In the genomic region with DNA sequence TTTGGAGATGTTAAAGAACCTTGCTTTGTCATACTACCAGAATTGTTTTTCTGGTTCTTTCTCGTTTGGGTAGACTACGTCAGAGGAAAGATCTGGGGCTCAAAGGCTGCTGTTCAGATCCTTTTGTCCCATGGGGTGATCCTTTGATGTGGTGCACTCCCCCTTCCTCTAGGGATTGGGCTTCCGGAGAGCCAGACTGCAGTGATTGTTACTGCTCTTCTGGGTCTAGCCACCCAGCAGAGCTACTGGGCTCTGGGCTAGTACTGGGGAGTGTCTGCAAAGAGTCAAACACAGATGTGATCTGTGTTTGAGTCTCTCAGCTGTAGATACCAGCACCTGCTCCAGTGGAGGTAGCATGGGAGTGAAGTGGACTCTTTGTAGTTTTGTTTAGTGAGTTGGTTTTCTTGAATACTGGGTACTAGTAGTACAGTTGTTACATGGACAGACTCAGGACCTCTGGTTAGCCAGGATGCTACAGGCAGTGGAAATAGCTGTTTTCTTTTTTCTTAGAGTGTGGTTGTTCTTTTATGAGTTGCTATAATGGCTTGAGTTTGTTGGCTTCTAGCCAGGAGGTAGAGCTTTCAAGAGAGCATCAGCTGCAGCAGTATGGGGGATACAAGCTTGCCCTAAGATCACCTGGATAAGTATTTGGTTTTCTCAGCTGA, we compare ENCODE assay signal across 8 cellular contexts. TPM values are rescaled to one million over a fixed set of nuclear protein-coding genes. Genes with fewer than 3 reads are reported as not detected.
DNase-seq lines count a peak whose midpoint lies in the region; ATAC-seq and TF ChIP-seq lines count a peak whose summit lies in the region.

No MANE protein-coding gene starts in this region.

- intact Hi-C loops in Right ventricle myocardium inferior (cut with DNase I), result no loop called here
- intact Hi-C loops in cardiac septum (cut with DNase I), result no loop called here

- no peaks in the 10 kb centered on the region for H3K27me3 Mint-ChIP-seq in stimulated activated naive B cell treated with anti-CD40 and anti-IgM and Interleukin-4, amounts not matched to agents 10 μg/mL and 1 μg/mL and 100 μg/mL, for 72 hours

- DNase-seq in Right ventricle myocardium inferior (ENCODE audit: missing footprints), result no peak
- DNase-seq in cardiac septum (ENCODE audit: low spot score), result no peak
- no peak for DNase-seq in RWPE1 (ENCODE audit: low spot score)
- DNase-seq in effector memory CD4-positive, alpha-beta T cell, result peak; percentile 35 to 61 (median 53)
- DNase-seq in stimulated activated naive B cell treated with anti-CD40 and anti-IgM and Interleukin-4, amounts not matched to agents 10 μg/mL and 1 μg/mL and 100 μg/mL, for 72 hours, result no peak
- no peak for DNase-seq in SHP77 (lab: John Stamatoyannopoulos, UW)
- DNase-seq in iPS-NIHi7 (ENCODE audit: extremely low spot score), result no peak

- peak overlapping the region; percentile 60 for H3K27ac ChIP-seq in RWPE1
- no peak overlapping the region for H3K27ac ChIP-seq in effector memory CD4-positive, alpha-beta T cell (ENCODE audit: insufficient read depth, low read length, poor library complexity, severe bottlenecking)

- POLR2A ChIA-PET in RWPE1 (lab: Yijun Ruan, JAX; ENCODE audit: low non-redundant PET), result no interaction called here

- no peaks in the 10 kb centered on the region for H3K27me3 ChIP-seq in effector memory CD4-positive, alpha-beta T cell (replicated peaks; ENCODE audit: control insufficient read depth, insufficient read depth, low read length, poor library complexity, severe bottlenecking)

- no peak for TF ChIP-seq CTCF in RWPE1 (conservative IDR thresholded peaks at IDR 0.05; ENCODE audit: low read depth)

- CTCF ChIA-PET in RWPE1 (lab: Yijun Ruan, JAX), result interaction anchor here (0.7 kb wide), 1 partner anchor 54 kb away, joined by 3 read pairs; no protein-coding TSS in a partner anchor

- H3K36me3 ChIP-seq in effector memory CD4-positive, alpha-beta T cell (ENCODE audit: control insufficient read depth, insufficient read depth, low read length), result no peaks in the 10 kb centered on the region

- peaks cover 34 to 45% of the 10 kb centered on the region in 2 donors for H3K4me1 Mint-ChIP-seq in stimulated activated naive B cell treated with anti-CD40 and anti-IgM and Interleukin-4, amounts not matched to agents 10 μg/mL and 1 μg/mL and 100 μg/mL, for 72 hours

- no peaks in the 10 kb centered on the region for H3K9me3 ChIP-seq in effector memory CD4-positive, alpha-beta T cell (ENCODE audit: control insufficient read depth, low read length)

- H3K4me1 ChIP-seq in effector memory CD4-positive, alpha-beta T cell (ENCODE audit: control insufficient read depth, insufficient read depth, low read length, poor library complexity, severe bottlenecking), result peaks cover 25% of the 10 kb centered on the region

- no peaks in the 10 kb centered on the region for H3K9me3 Mint-ChIP-seq in stimulated activated naive B cell treated with anti-CD40 and anti-IgM and Interleukin-4, amounts not matched to agents 10 μg/mL and 1 μg/mL and 100 μg/mL, for 72 hours

- ATAC-seq in Right ventricle myocardium inferior (peak; percentile 24), HG03521 (IDR thresholded peaks at IDR 0.05; ENCODE audit: unreplicated experiment) (no peak)
- peak; percentile 57 to 68 for ATAC-seq in stimulated activated naive B cell treated with anti-CD40 and anti-IgM and Interleukin-4, amounts not matched to agents 10 μg/mL and 1 μg/mL and 100 μg/mL, for 72 hours (replicated peaks)

- H3K4me3 Mint-ChIP-seq in stimulated activated naive B cell treated with anti-CD40 and anti-IgM and Interleukin-4, amounts not matched to agents 10 μg/mL and 1 μg/mL and 100 μg/mL, for 72 hours, result peak overlapping the region; percentile 5 to 40

- peaks cover 16 to 22% of the 10 kb centered on the region in 2 donors for H3K36me3 Mint-ChIP-seq in stimulated activated naive B cell treated with anti-CD40 and anti-IgM and Interleukin-4, amounts not matched to agents 10 μg/mL and 1 μg/mL and 100 μg/mL, for 72 hours

- H3K27ac Mint-ChIP-seq in stimulated activated naive B cell treated with anti-CD40 and anti-IgM and Interleukin-4, amounts not matched to agents 10 μg/mL and 1 μg/mL and 100 μg/mL, for 72 hours, result peak overlapping the region; percentile 44

- H3K4me3 ChIP-seq in effector memory CD4-positive, alpha-beta T cell (ENCODE audit: insufficient read depth, low read depth, low read length, poor library complexity, severe bottlenecking), result no peak overlapping the region

RNA-seq across cellular contexts. Expression of gene DNAJC15, which starts 34.4 kb away (rescaled TPM):
- total RNA-seq in Right ventricle myocardium inferior (35.6 TPM), cardiac septum (20.7 TPM)

Comparison
In these comparisons a context has a peak if more than half of its experiments do, and no peak if none do; other contexts are left out.
1. DNase-seq: peak in effector memory CD4-positive, alpha-beta T cell (3 of 3); none in Right ventricle myocardium inferior (single experiment), cardiac septum (single experiment), RWPE1 (single experiment), stimulated activated naive B cell treated with anti-CD40 and anti-IgM and Interleukin-4, amounts not matched to agents 10 μg/mL and 1 μg/mL and 100 μg/mL, for 72 hours (single experiment), SHP77 (0 of 2) and iPS-NIHi7 (single experiment).